ENCODE assay signal across 9 cellular contexts in the genomic region with DNA sequence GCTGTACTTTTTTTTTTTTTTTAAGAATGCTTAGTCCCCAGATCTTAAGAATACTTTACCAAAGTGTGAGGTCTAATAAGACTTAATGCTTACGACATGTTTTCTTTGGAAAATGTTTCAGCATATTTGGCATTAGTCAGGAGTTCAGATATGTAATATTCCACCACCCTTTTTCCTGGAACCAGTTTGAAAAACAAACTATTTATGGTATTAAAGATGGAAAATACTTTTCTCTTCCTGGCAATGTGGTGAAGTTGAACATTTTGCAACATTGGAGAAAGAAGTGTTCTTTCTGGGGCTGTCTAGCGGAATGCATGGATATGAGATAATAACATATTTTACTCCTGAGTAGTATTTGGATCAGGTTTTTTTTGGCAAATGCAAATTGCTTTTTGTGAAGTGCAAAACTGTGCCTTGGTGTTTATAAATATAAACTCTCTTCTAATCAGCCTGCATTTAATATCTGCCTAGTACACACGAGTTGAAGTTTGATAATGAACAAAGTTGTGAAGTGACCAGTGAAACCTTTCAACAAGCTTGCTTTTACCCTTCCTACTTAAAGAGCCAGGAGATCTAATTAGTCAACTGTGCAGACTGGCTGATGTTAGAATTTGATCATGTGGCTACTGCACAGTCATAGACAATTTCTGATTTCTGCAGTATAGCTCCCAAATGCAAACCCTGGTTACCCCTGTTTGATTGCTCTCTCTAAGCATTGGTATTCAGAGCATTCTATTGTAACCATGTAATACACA. TPM values are rescaled to one million over a fixed set of nuclear protein-coding genes. Genes with fewer than 3 reads are reported as not detected.
DNase-seq lines count a peak whose midpoint lies in the region; ATAC-seq, FAIRE-seq and TF ChIP-seq lines count a peak whose summit lies in the region.
"Had no signal": no experiment of that assay in that cellular context is flagged by ENCODE, and none has a peak within 500 bp of the region (broad histone marks: within the 10 kb centered on the region; RNA-seq: fewer than 3 reads in every experiment).

No MANE protein-coding gene starts in this region.

- no peaks in the 10 kb centered on the region for H3K9me3 ChIP-seq in heart left ventricle

- WGBS in heart left ventricle, 4 donors, result 4 to 14% (median 8%) methylated on average over 3 of the region's 3 CpGs

- no peaks in the 10 kb centered on the region for H3K9me3 Mint-ChIP-seq in activated B cell treated with CpG ODN at 0.5 μM for 24 hours
- peaks cover 0 to 2% (median 0%) of the 10 kb centered on the region in 9 donors for H3K9me3 Mint-ChIP-seq in naive thymus-derived CD8-positive, alpha-beta T cell
- H3K9me3 Mint-ChIP-seq: activated naive CD8-positive, alpha-beta T cell treated with anti-CD3 and anti-CD28 coated beads for 36 hours had no signal

- POLR2A ChIA-PET in activated B cell treated with CpG ODN at 0.5 μM for 24 hours (lab: Charles Lee), result interaction anchor here (1.1 to 4.9 kb wide), 9 partner anchors 11 to 78 kb away, joined by 3 to 35 read pairs (median 4); a partner anchor contains a TSS
- POLR2A ChIA-PET in naive thymus-derived CD8-positive, alpha-beta T cell (lab: Charles Lee), result interaction anchor here (0.6 to 2.4 kb wide), 4 partner anchors 12 to 74 kb away, joined by 3 to 12 read pairs (median 7); no protein-coding TSS in a partner anchor

- no peak for FAIRE-seq in HTR-8/SVneo (lab: Jason Lieb, UNC)

- TF ChIP-seq POLR2A in heart left ventricle (IDR thresholded peaks at IDR 0.05), result no peak

- H3K36me3 ChIP-seq in heart left ventricle, result peaks cover 0 to 75% (median 62%) of the 10 kb centered on the region in 9 donors

- H3K27me3 ChIP-seq in heart left ventricle, result peaks cover 0 to 7% (median 0%) of the 10 kb centered on the region in 9 donors

- DNase-seq in GM03348 (ENCODE audit: low spot score) (peak; percentile 82), activated B cell treated with CpG ODN at 0.5 μM for 24 hours (no peak), heart left ventricle (no peak), amygdala (lab: John Stamatoyannopoulos, UW) (no peak), globus pallidus (ENCODE audit: low spot score) (no peak), HTR-8/SVneo (ENCODE audit: insufficient read length, low spot score) (no peak)
- DNase-seq in naive thymus-derived CD8-positive, alpha-beta T cell, result no peak

- peaks cover 50% of the 10 kb centered on the region for H3K4me1 Mint-ChIP-seq in activated B cell treated with CpG ODN at 0.5 μM for 24 hours
- peaks cover 15 to 50% (median 29%) of the 10 kb centered on the region in 4 donors for H3K4me1 Mint-ChIP-seq in naive thymus-derived CD8-positive, alpha-beta T cell

- peaks cover 16 to 77% (median 34%) of the 10 kb centered on the region in 12 donors for H3K4me1 ChIP-seq in heart left ventricle

- ATAC-seq in activated B cell treated with CpG ODN at 0.5 μM for 24 hours (ENCODE audit: low read depth) (no peak), heart left ventricle (peak; percentile 67 to 87 (median 76))
- no peak for ATAC-seq in naive thymus-derived CD8-positive, alpha-beta T cell

- H3K4me3 ChIP-seq in heart left ventricle (peak overlapping the region in 4 of 12 donors; percentile 0 to 14 (median 11)), skin epidermis (no peak overlapping the region)

- H3K4me3 Mint-ChIP-seq in activated B cell treated with CpG ODN at 0.5 μM for 24 hours, result peak overlapping the region; percentile 53
- peak overlapping the region in 5 of 10 donors; percentile 30 to 79 (median 75) for H3K4me3 Mint-ChIP-seq in naive thymus-derived CD8-positive, alpha-beta T cell
- H3K4me3 Mint-ChIP-seq: activated naive CD8-positive, alpha-beta T cell treated with anti-CD3 and anti-CD28 coated beads for 36 hours had no signal

- CTCF ChIA-PET in activated B cell treated with CpG ODN at 0.5 μM for 24 hours (lab: Charles Lee), result interaction anchor here (0.6 to 3.3 kb wide), 6 partner anchors 18 to 359 kb away, joined by 3 to 20 read pairs (median 5); no protein-coding TSS in a partner anchor

- peak overlapping the region; percentile 41 to 88 (median 77) for H3K27ac ChIP-seq in heart left ventricle
- peak overlapping the region in 17 of 21 experiments; percentile 10 to 85 (median 57) for H3K27ac ChIP-seq in skin epidermis

- peaks cover 83% of the 10 kb centered on the region for H3K36me3 Mint-ChIP-seq in activated B cell treated with CpG ODN at 0.5 μM for 24 hours (ENCODE audit: low read depth)
- peaks cover 0 to 5% (median 0%) of the 10 kb centered on the region in 3 donors for H3K36me3 Mint-ChIP-seq in naive thymus-derived CD8-positive, alpha-beta T cell

- H3K27me3 Mint-ChIP-seq in activated B cell treated with CpG ODN at 0.5 μM for 24 hours, result no peaks in the 10 kb centered on the region
- no peaks in the 10 kb centered on the region for H3K27me3 Mint-ChIP-seq in naive thymus-derived CD8-positive, alpha-beta T cell
- H3K27me3 Mint-ChIP-seq: activated naive CD8-positive, alpha-beta T cell treated with anti-CD3 and anti-CD28 coated beads for 36 hours had no signal

- H3K27ac Mint-ChIP-seq in activated B cell treated with CpG ODN at 0.5 μM for 24 hours, result peak overlapping the region; percentile 81
- H3K27ac Mint-ChIP-seq in naive thymus-derived CD8-positive, alpha-beta T cell, result peak overlapping the region in 4 of 10 donors; percentile 25 to 89 (median 59)

- intact Hi-C loops in activated B cell treated with CpG ODN at 0.5 μM for 24 hours (cut with micrococcal nuclease), result loop anchor here (2.0 to 5.0 kb wide), 4 partner anchors 20 to 132 kb away; a partner anchor contains a TSS
- intact Hi-C loops in heart left ventricle (cut with DNase I), result loop anchor here in 2 of 10 donors (2.0 to 5.0 kb wide), 2 partner anchors 20 to 38 kb away; a partner anchor contains a TSS

- TF ChIP-seq CTCF in activated B cell treated with CpG ODN at 0.5 μM for 24 hours (IDR thresholded peaks at IDR 0.05), result no peak
- no peak for TF ChIP-seq CTCF in heart left ventricle (IDR thresholded peaks at IDR 0.05)

RNA-seq across cellular contexts. Expression of a gene that starts 20.9 kb away (rescaled TPM):
- total RNA-seq in activated B cell treated with CpG ODN at 0.5 μM for 24 hours (141 and 160 TPM in 2 replicates), heart left ventricle (10 to 100 TPM in 3 of 9 donors, 1 to 10 TPM in 6; 4.2 to 39.0 (median 5.8) TPM)
- polyA plus RNA-seq in heart left ventricle, result 1 to 10 TPM; 3.6 to 6.0 TPM
- total RNA-seq in naive thymus-derived CD8-positive, alpha-beta T cell, result 1 to 10 TPM; 2.7 TPM
- polyA plus RNA-seq in naive thymus-derived CD8-positive, alpha-beta T cell, result 10 to 100 TPM in 1 of 3 donors, under 1 TPM in 2; 0.53 to 23.4 (median 0.80) TPM

Comparison
In these comparisons a context has a peak if more than half of its experiments do, and no peak if none do; other contexts are left out.
1. ATAC-seq: peak in heart left ventricle (4 of 4); none in activated B cell treated with CpG ODN at 0.5 μM for 24 hours (single experiment) and naive thymus-derived CD8-positive, alpha-beta T cell (0 of 2).